23 cellular contexts compared by ENCODE assay signal in genomic region chr4:94575652-94576051, GRCh38.
DNase-seq lines count a peak whose midpoint lies in the region; ATAC-seq and TF ChIP-seq lines count a peak whose summit lies in the region.
"Had no signal": no experiment of that assay in that cellular context is flagged by ENCODE, and none has a peak within 500 bp of the region (broad histone marks: within the 10 kb centered on the region; RNA-seq: fewer than 3 reads in every experiment).

No MANE protein-coding gene starts in this region.

- H3K4me1 ChIP-seq in H9 (ENCODE audit: insufficient read depth, low read length) = no peaks in the 10 kb centered on the region
- peaks cover 83% of the 10 kb centered on the region for H3K4me1 ChIP-seq in left ventricle myocardium inferior
- H3K4me1 ChIP-seq: parathyroid adenoma had no signal

- H2AFZ ChIP-seq in H9 (ENCODE audit: low read length) = no peak overlapping the region
- H2AFZ ChIP-seq: parathyroid adenoma had no signal

- H3K27me3 Mint-ChIP-seq in H9 (ENCODE audit: low read depth) = no peaks in the 10 kb centered on the region
- H3K27me3 Mint-ChIP-seq in osteocyte (ENCODE audit: unreplicated experiment) = no peaks in the 10 kb centered on the region
- H3K27me3 Mint-ChIP-seq in activated CD8-positive, alpha-beta memory T cell treated with anti-CD3 and anti-CD28 coated beads, Interleukin-2, amount 10 ng/mL, durations not matched to agents 7 days and 5 days = no peaks in the 10 kb centered on the region
- H3K27me3 Mint-ChIP-seq: activated CD4-positive, alpha-beta memory T cell treated with anti-CD3 and anti-CD28 coated beads, Interleukin-2, amount 10 ng/mL, durations not matched to agents 7 days and 5 days; CD4-positive, alpha-beta memory T cell; naive B cell; stimulated activated naive CD8-positive, alpha-beta T cell treated with anti-CD3 and anti-CD28 coated beads, Interleukin-15, Interleukin-2, amounts not matched to agents 100 ng/mL and 50 ng/mL, for 24 hours; type B pancreatic cell had no signal

- H3K36me3 Mint-ChIP-seq in H9 (ENCODE audit: insufficient read depth in 1 of 3, low read depth in 3 of 3) = no peaks in the 10 kb centered on the region
- H3K36me3 Mint-ChIP-seq in osteocyte (ENCODE audit: unreplicated experiment) = peaks cover 27% of the 10 kb centered on the region
- no peaks in the 10 kb centered on the region for H3K36me3 Mint-ChIP-seq in activated CD8-positive, alpha-beta memory T cell treated with anti-CD3 and anti-CD28 coated beads, Interleukin-2, amount 10 ng/mL, durations not matched to agents 7 days and 5 days

- no peak overlapping the region for H4K91ac ChIP-seq in H9 (ENCODE audit: insufficient read length, low read depth, low read length)

- intact Hi-C loops in left ventricle myocardium inferior (cut with micrococcal nuclease) (no loop called here), dorsolateral prefrontal cortex (cut with DNase I) (loop anchor here in 1 of 2 donors (10.0 kb wide), 1 partner anchor 121 kb away; the partner anchor contains the start of gene PDLIM5)

- H3K4me3 ChIP-seq in left ventricle myocardium inferior = no peak overlapping the region
- H3K4me3 ChIP-seq in dorsolateral prefrontal cortex = peak overlapping the region in 27 of 59 donors; percentile 1 to 45 (median 29)
- H3K4me3 ChIP-seq: GM12878 had no signal

- H2BK5ac ChIP-seq in H9 (ENCODE audit: insufficient read length, low read length) = no peak overlapping the region

- H2BK15ac ChIP-seq in H9 (ENCODE audit: low read depth, low read length) = no peak overlapping the region

- H4K8ac ChIP-seq in H9 (replicated peaks; ENCODE audit: insufficient read length, low read depth, low read length) = no peak overlapping the region

- H3K4me2 ChIP-seq in H9 (ENCODE audit: insufficient read depth, insufficient read length, low read length) = no peak overlapping the region

- H3K4me1 Mint-ChIP-seq in H9 = peaks cover 19 to 23% of the 10 kb centered on the region in 2 experiments
- peaks cover 73% of the 10 kb centered on the region for H3K4me1 Mint-ChIP-seq in osteocyte (ENCODE audit: unreplicated experiment)
- H3K4me1 Mint-ChIP-seq in activated CD8-positive, alpha-beta memory T cell treated with anti-CD3 and anti-CD28 coated beads, Interleukin-2, amount 10 ng/mL, durations not matched to agents 7 days and 5 days = no peaks in the 10 kb centered on the region
- H3K4me1 Mint-ChIP-seq: activated CD4-positive, alpha-beta memory T cell treated with anti-CD3 and anti-CD28 coated beads, Interleukin-2, amount 10 ng/mL, durations not matched to agents 7 days and 5 days; CD4-positive, alpha-beta memory T cell; naive B cell had no signal

- H3K4me3 Mint-ChIP-seq in H9 (no peak overlapping the region), osteocyte (ENCODE audit: unreplicated experiment) (no peak overlapping the region)
- no peak overlapping the region for H3K4me3 Mint-ChIP-seq in activated CD8-positive, alpha-beta memory T cell treated with anti-CD3 and anti-CD28 coated beads, Interleukin-2, amount 10 ng/mL, durations not matched to agents 7 days and 5 days
- H3K4me3 Mint-ChIP-seq: activated CD4-positive, alpha-beta memory T cell treated with anti-CD3 and anti-CD28 coated beads, Interleukin-2, amount 10 ng/mL, durations not matched to agents 7 days and 5 days; activated naive CD4-positive, alpha-beta T cell treated with anti-CD3 and anti-CD28 coated beads for 36 hours; CD4-positive, alpha-beta memory T cell; naive B cell; stimulated activated naive CD8-positive, alpha-beta T cell treated with anti-CD3 and anti-CD28 coated beads, Interleukin-15, Interleukin-2, amounts not matched to agents 100 ng/mL and 50 ng/mL, for 24 hours; type B pancreatic cell had no signal

- H3K79me1 ChIP-seq in H9 (ENCODE audit: insufficient read depth, low read depth, low read length, poor library complexity, severe bottlenecking) = no peaks in the 10 kb centered on the region

- DNase-seq in H9 = peak; percentile 26
- DNase-seq in astrocyte of the hippocampus (ENCODE audit: low read depth, low spot score) = peak; percentile 22
- DNase-seq in left ventricle myocardium inferior = no peak
- DNase-seq in osteocyte (ENCODE audit: extremely low spot score, unreplicated experiment) = no peak
- no peak for DNase-seq in T-helper 1 cell
- no peak for DNase-seq in dorsolateral prefrontal cortex
- DNase-seq in NCI-H2227 (lab: John Stamatoyannopoulos, UW; ENCODE audit: unreplicated experiment) = no peak
- no peak for DNase-seq in activated CD8-positive, alpha-beta memory T cell treated with anti-CD3 and anti-CD28 coated beads, Interleukin-2, amount 10 ng/mL, durations not matched to agents 7 days and 5 days
- DNase-seq: activated CD4-positive, alpha-beta memory T cell treated with anti-CD3 and anti-CD28 coated beads, Interleukin-2, amount 10 ng/mL, durations not matched to agents 7 days and 5 days; activated CD4-positive, CD25-positive, alpha-beta regulatory T cell; activated naive CD4-positive, alpha-beta T cell treated with anti-CD3 and anti-CD28 coated beads for 36 hours; CD4-positive, alpha-beta memory T cell; GF-D8; mammary epithelial cell; naive B cell; NCI-H1417; stimulated activated CD4-positive, alpha-beta T cell treated with anti-CD3 and anti-CD28 coated beads, Interleukin-2, amount 100 ng/mL, for 24 hours; T-helper 9 cell had no signal

- H3K23me2 ChIP-seq in H9 (ENCODE audit: insufficient read length, low read depth, low read length, poor library complexity, severe bottlenecking) = no peaks in the 10 kb centered on the region

- no peak overlapping the region for H3K27ac ChIP-seq in H9 (ENCODE audit: insufficient read length, low read depth, low read length)
- H3K27ac ChIP-seq in left ventricle myocardium inferior (replicated peaks) = peak overlapping the region; percentile 13
- H3K27ac ChIP-seq in dorsolateral prefrontal cortex = peak overlapping the region in 8 of 59 donors; percentile 15 to 59 (median 39)
- H3K27ac ChIP-seq: parathyroid adenoma had no signal

- H3K23ac ChIP-seq in H9 (ENCODE audit: insufficient read length, low read depth, low read length) = no peak overlapping the region

- WGBS in H9 (ENCODE audit: extremely low coverage, insufficient read length, low lambda C conversion rate) = no CpG with 5 or more reads among the region's 10 CpGs

- H3K9me3 ChIP-seq in H9 (ENCODE audit: control insufficient read depth, low read depth, low read length) (no peaks in the 10 kb centered on the region), left ventricle myocardium inferior (replicated peaks) (no peaks in the 10 kb centered on the region)

- H3K79me2 ChIP-seq in H9 (ENCODE audit: insufficient read depth, low read length) = no peaks in the 10 kb centered on the region
- H3K79me2 ChIP-seq: parathyroid adenoma had no signal

- no peak overlapping the region for H4K5ac ChIP-seq in H9 (ENCODE audit: insufficient read length, low read depth, low read length)

- ATAC-seq in activated CD8-positive, alpha-beta memory T cell treated with anti-CD3 and anti-CD28 coated beads, Interleukin-2, amount 10 ng/mL, durations not matched to agents 7 days and 5 days = no peak
- ATAC-seq: GM12878, SK-N-SH treated with all-trans-retinoic acid at 6 μM for 48 hours had no signal

- no peak overlapping the region for H2BK12ac ChIP-seq in H9 (ENCODE audit: insufficient read length, low read depth, low read length)

- no peak overlapping the region for H2AK5ac ChIP-seq in H9 (ENCODE audit: insufficient read length, low read length)

- H4K20me1 ChIP-seq in H9 (ENCODE audit: control insufficient read depth, insufficient read depth, insufficient read length) = no peaks in the 10 kb centered on the region

- H3K27me3 ChIP-seq in H9 (ENCODE audit: insufficient read depth, low read length) = no peaks in the 10 kb centered on the region
- H3K27me3 ChIP-seq in left ventricle myocardium inferior (ENCODE audit: low read depth) = no peaks in the 10 kb centered on the region
- H3K27me3 ChIP-seq in dorsolateral prefrontal cortex = no peaks in the 10 kb centered on the region

- no peak for TF ChIP-seq CTCF in H9 (conservative IDR thresholded peaks at IDR 0.05)
- TF ChIP-seq CTCF in left ventricle myocardium inferior (IDR thresholded peaks at IDR 0.05; ENCODE audit: borderline replicate concordance) = no peak
- no peak for TF ChIP-seq CTCF in osteocyte (IDR thresholded peaks at IDR 0.05)
- no peak for TF ChIP-seq CTCF in dorsolateral prefrontal cortex (IDR thresholded peaks at IDR 0.05 in 54 of 56, conservative IDR thresholded peaks at IDR 0.05 in 2 of 56; ENCODE audit: low read depth in 1 of 56, partially characterized antibody in 56 of 56)

- no peak overlapping the region for H3K56ac ChIP-seq in H9 (ENCODE audit: insufficient read length, low read depth, low read length)

- no peak overlapping the region for H2BK20ac ChIP-seq in H9 (ENCODE audit: low read depth, low read length, poor library complexity, severe bottlenecking)

- H3K9me3 Mint-ChIP-seq in H9 (no peaks in the 10 kb centered on the region), osteocyte (ENCODE audit: unreplicated experiment) (no peaks in the 10 kb centered on the region)
- H3K9me3 Mint-ChIP-seq in activated CD8-positive, alpha-beta memory T cell treated with anti-CD3 and anti-CD28 coated beads, Interleukin-2, amount 10 ng/mL, durations not matched to agents 7 days and 5 days (ENCODE audit: low read depth) = no peaks in the 10 kb centered on the region
- H3K9me3 Mint-ChIP-seq: activated CD4-positive, alpha-beta memory T cell treated with anti-CD3 and anti-CD28 coated beads, Interleukin-2, amount 10 ng/mL, durations not matched to agents 7 days and 5 days; activated naive CD4-positive, alpha-beta T cell treated with anti-CD3 and anti-CD28 coated beads for 36 hours; CD4-positive, alpha-beta memory T cell; naive B cell; stimulated activated naive CD8-positive, alpha-beta T cell treated with anti-CD3 and anti-CD28 coated beads, Interleukin-15, Interleukin-2, amounts not matched to agents 100 ng/mL and 50 ng/mL, for 24 hours; type B pancreatic cell had no signal

- CTCF ChIA-PET in activated CD8-positive, alpha-beta memory T cell treated with anti-CD3 and anti-CD28 coated beads, Interleukin-2, amount 10 ng/mL, durations not matched to agents 7 days and 5 days (lab: Charles Lee) = no interaction called here

- H3K36me3 ChIP-seq in left ventricle myocardium inferior = peaks cover 21% of the 10 kb centered on the region

- no peak overlapping the region for H3T11ph ChIP-seq in H9 (ENCODE audit: low read length)

- no peak overlapping the region for H3K18ac ChIP-seq in H9 (ENCODE audit: insufficient read length, low read depth, low read length)

- peak overlapping the region; percentile 47 to 89 (median 71); a peak in 5 of 7 replicates for H3K27ac Mint-ChIP-seq in H9
- peak overlapping the region; percentile 87 for H3K27ac Mint-ChIP-seq in osteocyte (ENCODE audit: unreplicated experiment)
- no peak overlapping the region for H3K27ac Mint-ChIP-seq in activated CD8-positive, alpha-beta memory T cell treated with anti-CD3 and anti-CD28 coated beads, Interleukin-2, amount 10 ng/mL, durations not matched to agents 7 days and 5 days
- H3K27ac Mint-ChIP-seq: activated CD4-positive, alpha-beta memory T cell treated with anti-CD3 and anti-CD28 coated beads, Interleukin-2, amount 10 ng/mL, durations not matched to agents 7 days and 5 days; activated naive CD4-positive, alpha-beta T cell treated with anti-CD3 and anti-CD28 coated beads for 36 hours; stimulated activated naive CD8-positive, alpha-beta T cell treated with anti-CD3 and anti-CD28 coated beads, Interleukin-15, Interleukin-2, amounts not matched to agents 100 ng/mL and 50 ng/mL, for 24 hours; type B pancreatic cell had no signal

- H3K14ac ChIP-seq in H9 (ENCODE audit: insufficient read depth, low read length) = no peak overlapping the region

- no peak overlapping the region for H3K9ac ChIP-seq in H9 (ENCODE audit: extremely low read depth, insufficient read length, low read length)
- H3K9ac ChIP-seq: parathyroid adenoma had no signal

- no peak overlapping the region for H3K4ac ChIP-seq in H9 (ENCODE audit: low read depth, low read length)

- H2BK120ac ChIP-seq in H9 (ENCODE audit: low read depth, low read length, poor library complexity, severe bottlenecking) = no peak overlapping the region

Comparison
In these comparisons a context has a peak if more than half of its experiments do, and no peak if none do; other contexts are left out.
1. DNase-seq: peak in H9 (single experiment) and astrocyte of the hippocampus (single experiment); none in left ventricle myocardium inferior (single experiment), osteocyte (single experiment), T-helper 1 cell (0 of 5), dorsolateral prefrontal cortex (0 of 10), NCI-H2227 (single experiment) and activated CD8-positive, alpha-beta memory T cell treated with anti-CD3 and anti-CD28 coated beads, Interleukin-2, amount 10 ng/mL, durations not matched to agents 7 days and 5 days (single experiment).